Comparison of ENCODE assay signal across 18 cellular contexts in genomic region chr15:71678191-71678590, GRCh38.
DNase-seq lines count a peak whose midpoint lies in the region; ATAC-seq, FAIRE-seq and TF ChIP-seq lines count a peak whose summit lies in the region.
"Had no signal": no experiment of that assay in that cellular context is flagged by ENCODE, and none has a peak within 500 bp of the region (broad histone marks: within the 10 kb centered on the region; RNA-seq: fewer than 3 reads in every experiment).

No MANE protein-coding gene starts in this region.

- H3K4me3 ChIP-seq in liver (ENCODE audit: low read depth in 1 of 3, low read length in 3 of 3) (no peak overlapping the region), HepG2 (replicated peaks in 1 of 3; ENCODE audit: insufficient read depth in 1 of 3, low read depth in 2 of 3, low read length in 3 of 3) (no peak overlapping the region), PC-9 (no peak overlapping the region), right lobe of liver (no peak overlapping the region), vagina (no peak overlapping the region), body of pancreas (no peak overlapping the region)
- H3K4me3 ChIP-seq: mucosa of descending colon, transverse colon had no signal

- WGBS in liver: 45% methylated on average over 2 of the region's 2 CpGs
- 2% methylated on average over 2 of the region's 2 CpGs for WGBS in HepG2 (ENCODE audit: low lambda C conversion rate)
- WGBS in right lobe of liver (ENCODE audit: insufficient coverage, low coverage, low lambda C conversion rate, missing lambda C conversion rate): 58% methylated on average over 2 of the region's 2 CpGs
- WGBS in body of pancreas, 2 donors: 52 to 53% methylated on average over 2 of the region's 2 CpGs

- BruUV-seq in HepG2 (replicated peaks; lab: Mats Ljungman, UMichigan) (no TSS peak), PC-9 (replicated peaks; lab: Mats Ljungman, UMichigan) (no TSS peak)

- H3K9me3 ChIP-seq in liver (ENCODE audit: control insufficient read depth in 4 of 4, low read length in 3 of 4) (no peaks in the 10 kb centered on the region), HepG2 (ENCODE audit: low read length) (no peaks in the 10 kb centered on the region), PC-9 (ENCODE audit: insufficient read depth, low read depth) (no peaks in the 10 kb centered on the region), right lobe of liver (no peaks in the 10 kb centered on the region), vagina (no peaks in the 10 kb centered on the region), body of pancreas (no peaks in the 10 kb centered on the region)
- H3K9me3 ChIP-seq: mucosa of descending colon, neutrophil, transverse colon had no signal

- ATAC-seq in HepG2 (no peak), right lobe of liver (no peak), body of pancreas (no peak)
- ATAC-seq: activated CD8-positive, alpha-beta T cell treated with anti-CD3 and anti-CD28 coated beads for 36 hours; activated T-cell treated with anti-CD3 and anti-CD28 coated beads, Interleukin-2, amount 50 U/mL, for 4 hours; mucosa of descending colon had no signal

- H3K4me2 ChIP-seq in HepG2 (ENCODE audit: low read depth, low read length) (no peak overlapping the region), PC-9 (peak overlapping the region; percentile 69; the same call in 1 of the 2 replicates)

- TF ChIP-seq RAD21 in liver (IDR thresholded peaks at IDR 0.05): no peak
- TF ChIP-seq RAD21 in HepG2 (CRISPR knock-in tag; IDR thresholded peaks at IDR 0.05): no peak

- POLR2A ChIA-PET in HepG2 (lab: Yijun Ruan, JAX) (interaction anchor here (1.9 kb wide), 1 partner anchor 17 kb away, joined by 6 read pairs; no protein-coding TSS in a partner anchor), PC-9 (lab: Charles Lee; ENCODE audit: unreplicated experiment) (no interaction called here)

- DNase-seq in HepG2 (ENCODE audit: low spot score) (no peak), PC-9 (no peak), right lobe of liver (no peak), vagina (ENCODE audit: extremely low spot score in 2 of 2) (peak in 1 of 2 donors; percentile 47), body of pancreas (no peak), NCI-H526 (lab: John Stamatoyannopoulos, UW) (no peak), kidney glomerular epithelial cell (lab: John Stamatoyannopoulos, UW) (no peak)
- DNase-seq: activated CD8-positive, alpha-beta T cell treated with anti-CD3 and anti-CD28 coated beads for 36 hours; activated T-cell treated with anti-CD3 and anti-CD28 coated beads, Interleukin-2, amount 50 U/mL, for 4 hours; mucosa of descending colon; NCI-H1694; retina; stimulated activated naive CD4-positive, alpha-beta T cell; transverse colon had no signal

- H3F3A ChIP-seq in PC-9 (ENCODE audit: insufficient read depth, low read depth): peaks cover 34% of the 10 kb centered on the region

- peak overlapping the region; percentile 76 to 78 for H3K27ac ChIP-seq in liver (ENCODE audit: low read depth in 1 of 2, low read length in 2 of 2)
- H3K27ac ChIP-seq in HepG2 (ENCODE audit: extremely low read length, insufficient read depth, low read length): no peak overlapping the region
- peak overlapping the region; percentile 78; the same call in 1 of the 2 replicates for H3K27ac ChIP-seq in PC-9
- H3K27ac ChIP-seq in right lobe of liver: peak overlapping the region in 2 of 3 donors; percentile 58 to 74
- peak overlapping the region; percentile 66 for H3K27ac ChIP-seq in vagina
- H3K27ac ChIP-seq in body of pancreas: no peak overlapping the region
- H3K27ac ChIP-seq: neutrophil, WERI-Rb-1 had no signal

- TF ChIP-seq POLR2A in HepG2 (IDR thresholded peaks at IDR 0.05; ENCODE audit: insufficient read depth in 1 of 2, low read depth in 2 of 2, low read length in 2 of 2): no peak
- no peak for TF ChIP-seq POLR2A in right lobe of liver (IDR thresholded peaks at IDR 0.05)
- no peak for TF ChIP-seq POLR2A in vagina (IDR thresholded peaks at IDR 0.05)
- TF ChIP-seq POLR2A in body of pancreas (IDR thresholded peaks at IDR 0.05): no peak

- H3K27me3 ChIP-seq in liver (ENCODE audit: control insufficient read depth in 4 of 4, insufficient read depth in 4 of 4, low read length in 3 of 4) (no peaks in the 10 kb centered on the region), HepG2 (ENCODE audit: control insufficient read depth in 1 of 2, insufficient read depth in 2 of 2, low read length in 2 of 2) (peaks cover 1 to 6% of the 10 kb centered on the region in 2 experiments; a peak in 2 of 5 replicates), PC-9 (ENCODE audit: insufficient read depth, low read depth) (no peaks in the 10 kb centered on the region), right lobe of liver (no peaks in the 10 kb centered on the region), vagina (no peaks in the 10 kb centered on the region), body of pancreas (no peaks in the 10 kb centered on the region)
- H3K27me3 ChIP-seq: neutrophil, transverse colon had no signal

- H2AFZ ChIP-seq in HepG2 (ENCODE audit: low read length): no peak overlapping the region
- H2AFZ ChIP-seq in PC-9: no peak overlapping the region

- H3K9me2 ChIP-seq in PC-9 (ENCODE audit: insufficient read depth): no peaks in the 10 kb centered on the region

- H3K36me3 ChIP-seq in liver (ENCODE audit: control insufficient read depth in 4 of 4, insufficient read depth in 3 of 4, low read depth in 1 of 4, low read length in 3 of 4) (peaks cover 0 to 3% (median 0%) of the 10 kb centered on the region in 4 donors), HepG2 (replicated peaks in 1 of 2; ENCODE audit: control insufficient read depth in 1 of 2, insufficient read depth in 2 of 2, low read length in 2 of 2) (no peaks in the 10 kb centered on the region), PC-9 (ENCODE audit: low read depth) (no peaks in the 10 kb centered on the region), right lobe of liver (no peaks in the 10 kb centered on the region), vagina (no peaks in the 10 kb centered on the region), body of pancreas (replicated peaks in 1 of 2; ENCODE audit: insufficient read depth in 1 of 2, low read depth in 2 of 2) (no peaks in the 10 kb centered on the region)
- H3K36me3 ChIP-seq: neutrophil, transverse colon, WERI-Rb-1 had no signal

- in situ Hi-C loops in HepG2 (cut with HindIII; ENCODE audit: extremely low pct_ligation_motif_present, low pct_unique_long_range_greater_than_20kb): no loop called here

- H3K9ac ChIP-seq in liver (ENCODE audit: low read depth in 1 of 2, low read length in 2 of 2) (no peak overlapping the region), HepG2 (ENCODE audit: insufficient read depth, low read depth, low read length) (no peak overlapping the region)

- CTCF ChIA-PET in HepG2 (lab: Yijun Ruan, JAX; ENCODE audit: low intra/inter-chr PET ratio, low total read pairs): no interaction called here
- CTCF ChIA-PET in PC-9 (lab: Charles Lee): interaction anchor here (0.5 kb wide), 1 partner anchor 31 kb away, joined by 3 read pairs; no protein-coding TSS in a partner anchor

- TF ChIP-seq EP300 in HepG2 (IDR thresholded peaks at IDR 0.05; ENCODE audit: low read depth in 2 of 2, low read length in 2 of 2): no peak
- TF ChIP-seq EP300 in HepG2 (CRISPR knock-in tag; IDR thresholded peaks at IDR 0.05; ENCODE audit: borderline replicate concordance): no peak

- H3K79me2 ChIP-seq in HepG2 (ENCODE audit: insufficient read depth, low read length) (no peaks in the 10 kb centered on the region), PC-9 (ENCODE audit: low read depth) (no peaks in the 10 kb centered on the region)

- H4K20me1 ChIP-seq in HepG2 (ENCODE audit: insufficient read depth, low read length): no peaks in the 10 kb centered on the region
- H4K20me1 ChIP-seq in PC-9 (ENCODE audit: insufficient read depth): no peaks in the 10 kb centered on the region

- intact Hi-C loops in HepG2 (cut with micrococcal nuclease; ENCODE audit: unreplicated experiment) (no loop called here), PC-9 (cut with micrococcal nuclease; ENCODE audit: unreplicated experiment) (loop anchor here (10.0 kb wide), 1 partner anchor 93 kb away; no protein-coding TSS in a partner anchor), right lobe of liver (cut with DNase I) (no loop called here), vagina (cut with DNase I) (no loop called here), body of pancreas (cut with DNase I) (no loop called here)

- H3K4me1 ChIP-seq in liver (ENCODE audit: control insufficient read depth in 4 of 4, insufficient read depth in 4 of 4, low read length in 3 of 4) (peaks cover 0 to 32% (median 14%) of the 10 kb centered on the region in 4 donors), HepG2 (ENCODE audit: insufficient read depth, low read length) (peaks cover 57% of the 10 kb centered on the region), PC-9 (replicated peaks; ENCODE audit: insufficient read depth) (peaks cover 59% of the 10 kb centered on the region), right lobe of liver (peaks cover 0 to 22% (median 10%) of the 10 kb centered on the region in 4 donors), vagina (peaks cover 59% of the 10 kb centered on the region), body of pancreas (no peaks in the 10 kb centered on the region)

- no peak for FAIRE-seq in HepG2 (lab: Jason Lieb, UNC)
- FAIRE-seq: GM18507 had no signal

- TF ChIP-seq CTCF in liver (IDR thresholded peaks at IDR 0.05; ENCODE audit: low read depth, low read length, missing input control) (no peak), HepG2 (CRISPR knock-in tag; IDR thresholded peaks at IDR 0.05) (no peak), PC-9 (conservative IDR thresholded peaks at IDR 0.05) (no peak), right lobe of liver (IDR thresholded peaks at IDR 0.05) (no peak), vagina (IDR thresholded peaks at IDR 0.05) (no peak), body of pancreas (IDR thresholded peaks at IDR 0.05) (no peak)

TF ChIP-seq in liver, 16 proteins besides CTCF, POLR2A, EP300 and RAD21 (continues in another document):
- TF ChIP-seq EGR1 (IDR thresholded peaks at IDR 0.05; ENCODE audit: low read depth in 2 of 2) (no peak), ATF3 (IDR thresholded peaks at IDR 0.05) (no peak), MAX (IDR thresholded peaks at IDR 0.05) (no peak)

TF ChIP-seq in HepG2, 621 proteins besides CTCF, POLR2A, EP300 and RAD21 (continues in another document):
- no peak for TF ChIP-seq ZNF784 (CRISPR knock-in tag; IDR thresholded peaks at IDR 0.05; ENCODE audit: borderline replicate concordance)

Comparison
In these comparisons a context has a peak if more than half of its experiments do, and no peak if none do; other contexts are left out.
1. H3K27ac ChIP-seq: peak in liver (2 of 2), PC-9 (single experiment), right lobe of liver (2 of 3) and vagina (single experiment); none in HepG2 (single experiment) and body of pancreas (0 of 4).